Comparison of ENCODE assay signal across 9 cellular contexts in genomic region chr1:109877320-109877771, GRCh38. TPM values are rescaled to one million over a fixed set of nuclear protein-coding genes. Genes with fewer than 3 reads are reported as not detected.
A peak's percentile ranks its signal among the peaks of the same experiment; 100 is the strongest.
DNase-seq lines count a peak whose midpoint lies in the region; ATAC-seq, FAIRE-seq and TF ChIP-seq lines count a peak whose summit lies in the region.
"Had no signal": no experiment of that assay in that cellular context is flagged by ENCODE, and none has a peak within 500 bp of the region (broad histone marks: within the 10 kb centered on the region; RNA-seq: fewer than 3 reads in every experiment).

No MANE protein-coding gene starts in this region.

- no peak for TF ChIP-seq CTCF in D721Med (IDR thresholded peaks at IDR 0.05; ENCODE audit: insufficient read depth, missing control alignments)

- no peak for ATAC-seq in GM18907 (IDR thresholded peaks at IDR 0.05; ENCODE audit: unreplicated experiment)

- DNase-seq in DMS53 treated with DMSO at 0.1 percent for 48 hours (lab: John Stamatoyannopoulos, UW; ENCODE audit: unreplicated experiment) (peak; percentile 11), amniotic stem cell (lab: John Stamatoyannopoulos, UW) (peak; percentile 90), hepatic stellate cell (ENCODE audit: low spot score) (peak; percentile 85), putamen (ENCODE audit: low spot score) (peak; percentile 68), D721Med (ENCODE audit: insufficient read length, low spot score) (no peak), HT-29 (ENCODE audit: low spot score) (no peak), T-helper 1 cell (no peak)
- DNase-seq: activated naive CD8-positive, alpha-beta T cell treated with anti-CD3 and anti-CD28 coated beads for 36 hours had no signal

- FAIRE-seq in D721Med (lab: Jason Lieb, UNC) = no peak

RNA-seq across cellular contexts. Expression of gene CSF1, which starts 33.3 kb away (rescaled TPM):
- 0.68 and 5.4 TPM in 2 replicates for total RNA-seq in HT-29 (2014; rRNA removed; shearing (Covaris generic))

Comparison
In these comparisons a context has a peak if more than half of its experiments do, and no peak if none do; other contexts are left out.
1. DNase-seq: peak in DMS53 treated with DMSO at 0.1 percent for 48 hours (single experiment), amniotic stem cell (single experiment), hepatic stellate cell (single experiment) and putamen (single experiment); none in D721Med (single experiment), HT-29 (single experiment) and T-helper 1 cell (0 of 5).